ENCODE assay signal across 23 cellular contexts in genomic region chr1:239574112-239574511, GRCh38.
DNase-seq lines count a peak whose midpoint lies in the region; ATAC-seq and TF ChIP-seq lines count a peak whose summit lies in the region.
"Had no signal": no experiment of that assay in that cellular context is flagged by ENCODE, and none has a peak within 500 bp of the region (broad histone marks: within the 10 kb centered on the region; RNA-seq: fewer than 3 reads in every experiment).

No MANE protein-coding gene starts in this region.

- peaks cover 0 to 37% (median 0%) of the 10 kb centered on the region in 3 experiments for H3K27me3 ChIP-seq in neuronal stem cell (ENCODE audit: control insufficient read depth in 3 of 3, insufficient read depth in 3 of 3, low read depth in 1 of 3, low read length in 3 of 3)
- H3K27me3 ChIP-seq in upper lobe of left lung: no peaks in the 10 kb centered on the region
- H3K27me3 ChIP-seq: BE2C, BLaER1 had no signal

- no peaks in the 10 kb centered on the region for H3K9me3 Mint-ChIP-seq in WTC11
- peaks cover 3% of the 10 kb centered on the region for H3K9me3 Mint-ChIP-seq in stimulated activated memory B cell treated with anti-CD40 and anti-IgM and Interleukin-4, amounts not matched to agents 10 μg/mL and 1 μg/mL and 100 μg/mL, for 72 hours
- H3K9me3 Mint-ChIP-seq in activated CD4-positive, alpha-beta memory T cell treated with anti-CD3 and anti-CD28 coated beads, Interleukin-2, amount 10 ng/mL, durations not matched to agents 7 days and 5 days: no peaks in the 10 kb centered on the region
- H3K9me3 Mint-ChIP-seq: CD4-positive, alpha-beta memory T cell; CD4-positive, CD25-positive, alpha-beta regulatory T cell; CD8-positive, alpha-beta memory T cell had no signal

- no peak for TF ChIP-seq POLR2A in upper lobe of left lung (IDR thresholded peaks at IDR 0.05)

- H3K4me2 ChIP-seq in neuronal stem cell (ENCODE audit: insufficient read depth, low read length, poor library complexity, severe bottlenecking): no peak overlapping the region
- H3K4me2 ChIP-seq: BLaER1 had no signal

- H2BK12ac ChIP-seq in neuronal stem cell (ENCODE audit: low read length): no peak overlapping the region

- H4K91ac ChIP-seq in neuronal stem cell (ENCODE audit: low read depth, low read length, poor library complexity): no peak overlapping the region

- H3K4me1 ChIP-seq in neuronal stem cell (ENCODE audit: control insufficient read depth in 2 of 2, insufficient read depth in 1 of 2, low read depth in 1 of 2, low read length in 2 of 2): no peaks in the 10 kb centered on the region
- H3K4me1 ChIP-seq in upper lobe of left lung: no peaks in the 10 kb centered on the region

- peaks cover 10% of the 10 kb centered on the region for H3K4me1 Mint-ChIP-seq in WTC11
- H3K4me1 Mint-ChIP-seq in stimulated activated memory B cell treated with anti-CD40 and anti-IgM and Interleukin-4, amounts not matched to agents 10 μg/mL and 1 μg/mL and 100 μg/mL, for 72 hours: no peaks in the 10 kb centered on the region
- no peaks in the 10 kb centered on the region for H3K4me1 Mint-ChIP-seq in activated CD4-positive, alpha-beta memory T cell treated with anti-CD3 and anti-CD28 coated beads, Interleukin-2, amount 10 ng/mL, durations not matched to agents 7 days and 5 days
- H3K4me1 Mint-ChIP-seq: CD14-positive monocyte had no signal

- H4K8ac ChIP-seq in neuronal stem cell (ENCODE audit: low read depth, low read length): no peak overlapping the region

- no peak overlapping the region for H2BK120ac ChIP-seq in neuronal stem cell (ENCODE audit: low read depth, low read length)

- no CpG with 5 or more reads among the region's 2 CpGs for WGBS in neuronal stem cell (ENCODE audit: extremely low coverage in 2 of 2, insufficient read length in 2 of 2, insufficient replicate concordance in 1 of 2), 2 donors
- 95 to 100% methylated on average over 2 of the region's 2 CpGs for WGBS in upper lobe of left lung, 2 donors

- no peak overlapping the region for H3K9ac ChIP-seq in neuronal stem cell (ENCODE audit: low read depth, low read length, poor library complexity)
- H3K9ac ChIP-seq: BLaER1 had no signal

- peak; percentile 32 for ATAC-seq in WTC11
- ATAC-seq in stimulated activated memory B cell treated with anti-CD40 and anti-IgM and Interleukin-4, amounts not matched to agents 10 μg/mL and 1 μg/mL and 100 μg/mL, for 72 hours: peak; percentile 27
- ATAC-seq in upper lobe of left lung (ENCODE audit: low FRiP score in 2 of 2): no peak
- ATAC-seq in HG02870 (IDR thresholded peaks at IDR 0.05; ENCODE audit: unreplicated experiment): no peak

- DNase-seq in WTC11 (ENCODE audit: low spot score): no peak
- peak; percentile 15 for DNase-seq in neuronal stem cell (ENCODE audit: low spot score)
- no peak for DNase-seq in upper lobe of left lung
- no peak for DNase-seq in activated CD4-positive, alpha-beta memory T cell treated with anti-CD3 and anti-CD28 coated beads, Interleukin-2, amount 10 ng/mL, durations not matched to agents 7 days and 5 days
- DNase-seq: 8988T; ACHN; BE2C; C1 segment of cervical spinal cord; CD4-positive, alpha-beta memory T cell; CD4-positive, CD25-positive, alpha-beta regulatory T cell; CD8-positive, alpha-beta memory T cell; COR-L47; DMS 273 treated with DMSO at 0.1 percent for 48 hours; DMS153; DMS53; DMS79; DND-41; EL; GF-D8 had no signal

- no peak overlapping the region for H3K4me3 Mint-ChIP-seq in WTC11
- no peak overlapping the region for H3K4me3 Mint-ChIP-seq in stimulated activated memory B cell treated with anti-CD40 and anti-IgM and Interleukin-4, amounts not matched to agents 10 μg/mL and 1 μg/mL and 100 μg/mL, for 72 hours
- no peak overlapping the region for H3K4me3 Mint-ChIP-seq in activated CD4-positive, alpha-beta memory T cell treated with anti-CD3 and anti-CD28 coated beads, Interleukin-2, amount 10 ng/mL, durations not matched to agents 7 days and 5 days
- H3K4me3 Mint-ChIP-seq: CD14-positive monocyte; CD4-positive, alpha-beta memory T cell; CD4-positive, CD25-positive, alpha-beta regulatory T cell; CD8-positive, alpha-beta memory T cell had no signal

- no peak overlapping the region for H3K23ac ChIP-seq in neuronal stem cell (ENCODE audit: low read depth, low read length, poor library complexity)

- H3K27ac ChIP-seq in neuronal stem cell (replicated peaks; ENCODE audit: low read length) (no peak overlapping the region), upper lobe of left lung (no peak overlapping the region)
- H3K27ac ChIP-seq: BLaER1 had no signal

- H2AK5ac ChIP-seq in neuronal stem cell (ENCODE audit: low read depth, low read length): no peak overlapping the region

- H3K27ac Mint-ChIP-seq in WTC11: no peak overlapping the region
- no peak overlapping the region for H3K27ac Mint-ChIP-seq in stimulated activated memory B cell treated with anti-CD40 and anti-IgM and Interleukin-4, amounts not matched to agents 10 μg/mL and 1 μg/mL and 100 μg/mL, for 72 hours
- no peak overlapping the region for H3K27ac Mint-ChIP-seq in activated CD4-positive, alpha-beta memory T cell treated with anti-CD3 and anti-CD28 coated beads, Interleukin-2, amount 10 ng/mL, durations not matched to agents 7 days and 5 days
- H3K27ac Mint-ChIP-seq: CD14-positive monocyte; CD4-positive, alpha-beta memory T cell had no signal

- H3K79me1 ChIP-seq in neuronal stem cell (ENCODE audit: low read depth, low read length): no peaks in the 10 kb centered on the region

- CTCF ChIA-PET in WTC11 (lab: Charles Lee): no interaction called here
- CTCF ChIA-PET in activated CD4-positive, alpha-beta memory T cell treated with anti-CD3 and anti-CD28 coated beads, Interleukin-2, amount 10 ng/mL, durations not matched to agents 7 days and 5 days (lab: Charles Lee): no interaction called here

- no peak overlapping the region for H2BK15ac ChIP-seq in neuronal stem cell (ENCODE audit: low read length)

- no peak for TF ChIP-seq EP300 in upper lobe of left lung (IDR thresholded peaks at IDR 0.05)

- no peaks in the 10 kb centered on the region for H3K36me3 ChIP-seq in neuronal stem cell (replicated peaks in 1 of 2; ENCODE audit: control insufficient read depth in 2 of 2, insufficient read depth in 2 of 2, low read length in 2 of 2)
- no peaks in the 10 kb centered on the region for H3K36me3 ChIP-seq in upper lobe of left lung
- H3K36me3 ChIP-seq: BE2C, BLaER1 had no signal

- no peaks in the 10 kb centered on the region for H3K9me3 ChIP-seq in neuronal stem cell (replicated peaks in 1 of 2; ENCODE audit: control insufficient read depth in 2 of 2, insufficient read depth in 1 of 2, low read depth in 1 of 2, low read length in 2 of 2)
- H3K9me3 ChIP-seq in upper lobe of left lung: no peaks in the 10 kb centered on the region
- H3K9me3 ChIP-seq: BE2C had no signal

- H3K4me3 ChIP-seq in neuronal stem cell (ENCODE audit: low read length in 2 of 2): no peak overlapping the region
- H3K4me3 ChIP-seq in upper lobe of left lung: no peak overlapping the region
- H3K4me3 ChIP-seq: BLaER1 had no signal

- H3K36me3 Mint-ChIP-seq in WTC11: no peaks in the 10 kb centered on the region
- H3K36me3 Mint-ChIP-seq in stimulated activated memory B cell treated with anti-CD40 and anti-IgM and Interleukin-4, amounts not matched to agents 10 μg/mL and 1 μg/mL and 100 μg/mL, for 72 hours: no peaks in the 10 kb centered on the region
- H3K36me3 Mint-ChIP-seq in activated CD4-positive, alpha-beta memory T cell treated with anti-CD3 and anti-CD28 coated beads, Interleukin-2, amount 10 ng/mL, durations not matched to agents 7 days and 5 days (ENCODE audit: low read depth): no peaks in the 10 kb centered on the region
- H3K36me3 Mint-ChIP-seq: CD14-positive monocyte; CD4-positive, alpha-beta memory T cell; CD4-positive, CD25-positive, alpha-beta regulatory T cell; CD8-positive, alpha-beta memory T cell had no signal

- no peaks in the 10 kb centered on the region for H3K27me3 Mint-ChIP-seq in WTC11 (ENCODE audit: low read depth)
- H3K27me3 Mint-ChIP-seq in stimulated activated memory B cell treated with anti-CD40 and anti-IgM and Interleukin-4, amounts not matched to agents 10 μg/mL and 1 μg/mL and 100 μg/mL, for 72 hours: no peaks in the 10 kb centered on the region
- no peaks in the 10 kb centered on the region for H3K27me3 Mint-ChIP-seq in activated CD4-positive, alpha-beta memory T cell treated with anti-CD3 and anti-CD28 coated beads, Interleukin-2, amount 10 ng/mL, durations not matched to agents 7 days and 5 days
- H3K27me3 Mint-ChIP-seq: CD4-positive, CD25-positive, alpha-beta regulatory T cell had no signal

- POLR2A ChIA-PET in WTC11 (lab: Charles Lee): no interaction called here
- POLR2A ChIA-PET in activated CD4-positive, alpha-beta memory T cell treated with anti-CD3 and anti-CD28 coated beads, Interleukin-2, amount 10 ng/mL, durations not matched to agents 7 days and 5 days (lab: Charles Lee): no interaction called here

- peak overlapping the region; percentile 39 for H2AFZ ChIP-seq in neuronal stem cell (ENCODE audit: low read length)

- H3K18ac ChIP-seq in neuronal stem cell (ENCODE audit: low read length): no peak overlapping the region

- H2BK5ac ChIP-seq in neuronal stem cell (ENCODE audit: low read length): no peak overlapping the region

- no peak overlapping the region for H3K14ac ChIP-seq in neuronal stem cell (ENCODE audit: low read length)

- H3K4ac ChIP-seq in neuronal stem cell (ENCODE audit: low read length): no peak overlapping the region

- TF ChIP-seq CTCF in WTC11 (IDR thresholded peaks at IDR 0.05): no peak
- no peak for TF ChIP-seq CTCF in upper lobe of left lung (IDR thresholded peaks at IDR 0.05)

TF ChIP-seq in WTC11, 78 proteins besides CTCF, POLR2A, EP300 and RAD21 (continues in another document):
- no peak for TF ChIP-seq NR1H2 (CRISPR knock-in tag; IDR thresholded peaks at IDR 0.05)
- TF ChIP-seq ZNF423 (CRISPR knock-in tag; IDR thresholded peaks at IDR 0.05): no peak
- TF ChIP-seq MXD4 (CRISPR knock-in tag; IDR thresholded peaks at IDR 0.05; ENCODE audit: borderline replicate concordance): no peak
- no peak for TF ChIP-seq NFATC4 (CRISPR knock-in tag; IDR thresholded peaks at IDR 0.05)

Comparison
In these comparisons a context has a peak if more than half of its experiments do, and no peak if none do; other contexts are left out.
1. ATAC-seq: peak in WTC11 (single experiment) and stimulated activated memory B cell treated with anti-CD40 and anti-IgM and Interleukin-4, amounts not matched to agents 10 μg/mL and 1 μg/mL and 100 μg/mL, for 72 hours (single experiment); none in upper lobe of left lung (0 of 2) and HG02870 (single experiment).